Comparison of ENCODE assay signal across 8 cellular contexts in genomic region chr19:3275583-3276340, GRCh38. TPM values are rescaled to one million over a fixed set of nuclear protein-coding genes. Genes with fewer than 3 reads are reported as not detected.
A peak's percentile ranks its signal among the peaks of the same experiment; 100 is the strongest.
DNase-seq lines count a peak whose midpoint lies in the region; ATAC-seq and TF ChIP-seq lines count a peak whose summit lies in the region.

No MANE protein-coding gene starts in this region.

- ATAC-seq in GM19351 (IDR thresholded peaks at IDR 0.05; ENCODE audit: unreplicated experiment) = no peak

- peaks cover 11% of the 10 kb centered on the region for H3K4me1 Mint-ChIP-seq in activated naive CD8-positive, alpha-beta T cell (ENCODE audit: low read depth)

- H3K79me2 ChIP-seq in SU-DHL-6 (ENCODE audit: insufficient read depth, low read length) = no peaks in the 10 kb centered on the region

- DNase-seq in GM12864 (ENCODE audit: low read depth) = peak; percentile 47
- DNase-seq in MV-4-11 (lab: John Stamatoyannopoulos, UW) = peak; percentile 76
- DNase-seq in cardiac septum (ENCODE audit: low spot score) = peak; percentile 84
- no peak for DNase-seq in NCI-H2107 treated with DMSO at 0.1 percent for 48 hours (lab: John Stamatoyannopoulos, UW; ENCODE audit: unreplicated experiment)

- H3K27ac Mint-ChIP-seq in activated naive CD8-positive, alpha-beta T cell = peak overlapping the region; percentile 41

- H3K27me3 ChIP-seq in SU-DHL-6 (ENCODE audit: low read length) (no peaks in the 10 kb centered on the region), rectal smooth muscle tissue (ENCODE audit: control insufficient read depth, insufficient read depth, low read length) (peaks cover 11% of the 10 kb centered on the region)

- H3K27ac ChIP-seq in SU-DHL-6 (ENCODE audit: low read depth, low read length) (no peak overlapping the region), rectal smooth muscle tissue (ENCODE audit: low read depth, low read length) (no peak overlapping the region)

- TF ChIP-seq CTCF in GM12864 (IDR thresholded peaks at IDR 0.05; ENCODE audit: low read depth, low read length, missing control alignments) (no peak), SU-DHL-6 (IDR thresholded peaks at IDR 0.05; ENCODE audit: insufficient read depth, low read length, poor library complexity, severe bottlenecking) (no peak)

- H3K9me3 ChIP-seq in SU-DHL-6 (ENCODE audit: insufficient read depth, low read length) = no peaks in the 10 kb centered on the region

- no peaks in the 10 kb centered on the region for H3K36me3 Mint-ChIP-seq in activated naive CD8-positive, alpha-beta T cell

- H3K9me2 ChIP-seq in SU-DHL-6 (replicated peaks; ENCODE audit: insufficient read depth, low read length) = no peaks in the 10 kb centered on the region

- H3K9ac ChIP-seq in SU-DHL-6 (ENCODE audit: low read length) (no peak overlapping the region), rectal smooth muscle tissue (ENCODE audit: low read length) (no peak overlapping the region)

- H4K20me1 ChIP-seq in SU-DHL-6 (ENCODE audit: low read depth, low read length) = no peaks in the 10 kb centered on the region

- no peaks in the 10 kb centered on the region for H3K27me3 Mint-ChIP-seq in activated naive CD8-positive, alpha-beta T cell

- H3K4me3 Mint-ChIP-seq in activated naive CD8-positive, alpha-beta T cell = peak overlapping the region; percentile 83

- intact Hi-C loops in cardiac septum (cut with DNase I) = no loop called here

- no peak overlapping the region for H2AFZ ChIP-seq in SU-DHL-6 (ENCODE audit: low read depth, low read length, severe bottlenecking)

- H3K4me2 ChIP-seq in SU-DHL-6 (ENCODE audit: low read depth, low read length, poor library complexity, severe bottlenecking) = peak overlapping the region; percentile 27

- H3K4me1 ChIP-seq in rectal smooth muscle tissue (ENCODE audit: control insufficient read depth, insufficient read depth, low read length) = no peaks in the 10 kb centered on the region

- peak overlapping the region; percentile 58 for H3K4me3 ChIP-seq in GM12864 (ENCODE audit: low read depth, low read length)
- H3K4me3 ChIP-seq in SU-DHL-6 (ENCODE audit: insufficient read depth, low read length, poor library complexity, severe bottlenecking) = no peak overlapping the region
- peak overlapping the region; percentile 57 for H3K4me3 ChIP-seq in rectal smooth muscle tissue (ENCODE audit: low read length)

- H3F3A ChIP-seq in SU-DHL-6 (ENCODE audit: insufficient read depth) = no peaks in the 10 kb centered on the region

- H3K36me3 ChIP-seq in SU-DHL-6 (ENCODE audit: low read length) (no peaks in the 10 kb centered on the region), rectal smooth muscle tissue (ENCODE audit: control insufficient read depth, insufficient read depth, low read length) (no peaks in the 10 kb centered on the region)

- H3K9me3 Mint-ChIP-seq in activated naive CD8-positive, alpha-beta T cell (ENCODE audit: low read depth) = no peaks in the 10 kb centered on the region

RNA-seq across cellular contexts. Expression of gene CELF5, which starts 51.3 kb away (rescaled TPM):
- total RNA-seq in cardiac septum = not detected
